ENCODE assay signal across 16 cellular contexts in genomic region chr4:169030575-169030982, GRCh38. TPM values are rescaled to one million over a fixed set of nuclear protein-coding genes. Genes with fewer than 3 reads are reported as not detected.
DNase-seq lines count a peak whose midpoint lies in the region; ATAC-seq lines count a peak whose summit lies in the region.
"Had no signal": no experiment of that assay in that cellular context is flagged by ENCODE, and none has a peak within 500 bp of the region (broad histone marks: within the 10 kb centered on the region; RNA-seq: fewer than 3 reads in every experiment).

No MANE protein-coding gene starts in this region.

- H3K79me2 ChIP-seq in mesendoderm (ENCODE audit: control insufficient read depth, insufficient read depth, low read length): no peaks in the 10 kb centered on the region

- H3K4ac ChIP-seq in mesendoderm (ENCODE audit: low read depth, low read length): no peak overlapping the region

- no peak overlapping the region for H2AK5ac ChIP-seq in mesendoderm (ENCODE audit: low read length)

- intact Hi-C loops in left ventricle myocardium superior (cut with micrococcal nuclease): no loop called here

- ATAC-seq in left ventricle myocardium superior (no peak), GM21529 (IDR thresholded peaks at IDR 0.05; ENCODE audit: unreplicated experiment) (no peak)
- ATAC-seq: left lobe of liver had no signal

- no peak overlapping the region for H3K56ac ChIP-seq in mesendoderm (ENCODE audit: low read length)

- WGBS in mesendoderm (ENCODE audit: extremely low coverage, insufficient coverage, low lambda C conversion rate): no CpG with 5 or more reads among the region's 5 CpGs

- H3K79me1 ChIP-seq in mesendoderm (ENCODE audit: low read length): no peaks in the 10 kb centered on the region

- peak; percentile 37 for DNase-seq in COLO829 (ENCODE audit: low spot score)
- peak; percentile 51 for DNase-seq in NCI-H2227 treated with DMSO at 0.1 percent for 48 hours (lab: John Stamatoyannopoulos, UW)
- DNase-seq in dermis blood vessel endothelial cell: peak; percentile 57
- peak; percentile 30 for DNase-seq in mesendoderm
- DNase-seq in left ventricle myocardium superior: no peak
- no peak for DNase-seq in putamen (ENCODE audit: low spot score)
- DNase-seq in stimulated activated naive CD4-positive, alpha-beta T cell treated with Interleukin-2 at 50 U/mL for 16 hours (lab: John Stamatoyannopoulos, UW): no peak
- DNase-seq: activated effector memory CD4-positive, alpha-beta T cell treated with Interleukin-2 at 50 U/mL for 16 hours; DMS153; hippocampal formation; NCI-H1694 treated with DMSO at 0.1 percent for 48 hours; NCI-H526; RPMI8226 had no signal

- no peak overlapping the region for H3K4me2 ChIP-seq in mesendoderm (ENCODE audit: low read length)

- H3K18ac ChIP-seq in mesendoderm (ENCODE audit: low read length): no peak overlapping the region

- no peak overlapping the region for H2BK5ac ChIP-seq in mesendoderm (ENCODE audit: low read length)

- H3K27ac ChIP-seq in mesendoderm (ENCODE audit: low read depth, low read length): no peak overlapping the region
- H3K27ac ChIP-seq: vagina had no signal

- H4K5ac ChIP-seq in mesendoderm (ENCODE audit: low read length): no peak overlapping the region

- no peak overlapping the region for H2BK15ac ChIP-seq in mesendoderm (replicated peaks; ENCODE audit: low read depth)

- H3K27me3 ChIP-seq in mesendoderm (ENCODE audit: insufficient read depth, low read length, poor library complexity): no peaks in the 10 kb centered on the region
- H3K27me3 ChIP-seq: vagina had no signal

- H3K23ac ChIP-seq in mesendoderm (ENCODE audit: low read length): no peak overlapping the region

- no peak overlapping the region for H3K4me3 ChIP-seq in mesendoderm (ENCODE audit: low read length)
- H3K4me3 ChIP-seq: vagina had no signal

- peaks cover 2% of the 10 kb centered on the region for H3K4me1 ChIP-seq in mesendoderm (ENCODE audit: control insufficient read depth, low read depth, low read length)
- H3K4me1 ChIP-seq: vagina had no signal

- H2BK120ac ChIP-seq in mesendoderm (ENCODE audit: low read depth, low read length): no peak overlapping the region

- H4K8ac ChIP-seq in mesendoderm (ENCODE audit: low read depth, low read length): no peak overlapping the region

- H3K36me3 ChIP-seq in mesendoderm (ENCODE audit: control insufficient read depth, insufficient read depth, low read length): no peaks in the 10 kb centered on the region
- H3K36me3 ChIP-seq: vagina had no signal

- H3K9ac ChIP-seq in mesendoderm (ENCODE audit: low read length): no peak overlapping the region

RNA-seq across cellular contexts. Expression of gene CBR4, which starts 20.5 kb away (rescaled TPM):
- total RNA-seq in dermis blood vessel endothelial cell (14.7 and 20.1 TPM in 2 replicates), left ventricle myocardium superior (21.3 TPM)
- polyA plus RNA-seq in mesendoderm (2013, experiment 1 of 2): 12.1 TPM
- 12.3 TPM for polyA plus RNA-seq in mesendoderm (2013, experiment 2 of 2)

Comparison
In these comparisons a context has a peak if more than half of its experiments do, and no peak if none do; other contexts are left out.
1. DNase-seq: peak in COLO829 (single experiment), NCI-H2227 treated with DMSO at 0.1 percent for 48 hours (single experiment), dermis blood vessel endothelial cell (single experiment) and mesendoderm (single experiment); none in left ventricle myocardium superior (single experiment), putamen (single experiment) and stimulated activated naive CD4-positive, alpha-beta T cell treated with Interleukin-2 at 50 U/mL for 16 hours (single experiment).